ENCODE assay signal across 8 cellular contexts in genomic region chr2:183607995-183608394, GRCh38.
"Had no signal": no experiment of that assay in that cellular context is flagged by ENCODE, and none has a peak within 500 bp of the region (broad histone marks: within the 10 kb centered on the region; RNA-seq: fewer than 3 reads in every experiment).

No MANE protein-coding gene starts in this region.

- H3K9me3 Mint-ChIP-seq: GM23338, H9 had no signal

- H3K27ac Mint-ChIP-seq: GM23338, H9, HFFc6 had no signal

- H3K4me3 ChIP-seq: GM23248, GM23338, HAP-1 had no signal

- H3K9me3 ChIP-seq: HAP-1 had no signal

- H3K4me3 Mint-ChIP-seq: GM23338, H9, HFFc6 had no signal

- DNase-seq: GM23248, GOT3, H7, H9, HCEC 1CT, HFFc6 had no signal

- H3K36me3 ChIP-seq: HAP-1 had no signal

- H3K27ac ChIP-seq: GM23248 had no signal
